ENCODE assay signal across 22 cellular contexts in genomic region chr5:124452389-124452788, GRCh38.
A peak's percentile ranks its signal among the peaks of the same experiment; 100 is the strongest.
DNase-seq lines count a peak whose midpoint lies in the region; ATAC-seq and TF ChIP-seq lines count a peak whose summit lies in the region.
"Had no signal": no experiment of that assay in that cellular context is flagged by ENCODE, and none has a peak within 500 bp of the region (broad histone marks: within the 10 kb centered on the region; RNA-seq: fewer than 3 reads in every experiment).

No MANE protein-coding gene starts in this region.

- no peak overlapping the region for H3K4me3 Mint-ChIP-seq in H9
- no peak overlapping the region for H3K4me3 Mint-ChIP-seq in stimulated activated naive B cell treated with anti-CD40 and anti-IgM and Interleukin-4, amounts not matched to agents 10 μg/mL and 1 μg/mL and 100 μg/mL, for 72 hours
- H3K4me3 Mint-ChIP-seq: activated CD8-positive, alpha-beta memory T cell treated with anti-CD3 and anti-CD28 coated beads, Interleukin-2, amount 10 ng/mL, durations not matched to agents 7 days and 5 days; activated T-cell treated with anti-CD3 and anti-CD28 coated beads, Interleukin-2, amount 50 U/mL, for 72 hours had no signal

- CTCF ChIA-PET in PC-9 (lab: Charles Lee), result no interaction called here

- H3K4me1 ChIP-seq in H9 (ENCODE audit: insufficient read depth, low read length), result no peaks in the 10 kb centered on the region
- H3K4me1 ChIP-seq in PC-9 (replicated peaks; ENCODE audit: insufficient read depth), result peaks cover 24% of the 10 kb centered on the region
- H3K4me1 ChIP-seq in heart left ventricle, result peaks cover 0 to 23% (median 0%) of the 10 kb centered on the region in 12 donors
- H3K4me1 ChIP-seq: gastroesophageal sphincter, lower lobe of right lung, prostate gland, uterus had no signal

- intact Hi-C loops in PC-9 (cut with micrococcal nuclease; ENCODE audit: unreplicated experiment), result no loop called here
- intact Hi-C loops in heart left ventricle (cut with DNase I), result no loop called here

- H3K79me1 ChIP-seq in H9 (ENCODE audit: insufficient read depth, low read depth, low read length, poor library complexity, severe bottlenecking), result no peaks in the 10 kb centered on the region

- no peak overlapping the region for H3K18ac ChIP-seq in H9 (ENCODE audit: insufficient read length, low read depth, low read length)

- H3K27ac ChIP-seq in H9 (ENCODE audit: insufficient read length, low read depth, low read length) (no peak overlapping the region), PC-9 (peak overlapping the region; percentile 85), heart left ventricle (peak overlapping the region in 1 of 12 donors; percentile 15)
- H3K27ac ChIP-seq: gastroesophageal sphincter, lower lobe of right lung, prostate gland, uterus, WERI-Rb-1 had no signal

- H3K14ac ChIP-seq in H9 (ENCODE audit: insufficient read depth, low read length), result no peak overlapping the region

- H2BK20ac ChIP-seq in H9 (ENCODE audit: low read depth, low read length, poor library complexity, severe bottlenecking), result no peak overlapping the region

- no peak overlapping the region for H2BK120ac ChIP-seq in H9 (ENCODE audit: low read depth, low read length, poor library complexity, severe bottlenecking)

- H3K36me3 Mint-ChIP-seq in H9 (ENCODE audit: insufficient read depth in 1 of 3, low read depth in 3 of 3), result peaks cover 0 to 5% (median 0%) of the 10 kb centered on the region in 3 experiments; a peak in 2 of 7 replicates
- peaks cover 4 to 7% of the 10 kb centered on the region in 2 donors for H3K36me3 Mint-ChIP-seq in stimulated activated naive B cell treated with anti-CD40 and anti-IgM and Interleukin-4, amounts not matched to agents 10 μg/mL and 1 μg/mL and 100 μg/mL, for 72 hours
- H3K36me3 Mint-ChIP-seq: activated CD8-positive, alpha-beta memory T cell treated with anti-CD3 and anti-CD28 coated beads, Interleukin-2, amount 10 ng/mL, durations not matched to agents 7 days and 5 days had no signal

- no peak for DNase-seq in H9
- DNase-seq in PC-9, result no peak
- no peak for DNase-seq in heart left ventricle
- no peak for DNase-seq in stimulated activated naive B cell treated with anti-CD40 and anti-IgM and Interleukin-4, amounts not matched to agents 10 μg/mL and 1 μg/mL and 100 μg/mL, for 72 hours
- DNase-seq in ACHN, result no peak
- no peak for DNase-seq in NCI-H2029 (lab: John Stamatoyannopoulos, UW)
- DNase-seq: activated CD4-positive, alpha-beta T cell treated with anti-CD3 and anti-CD28 coated beads, Interleukin-2, amount 50 U/mL, for 1 hour; activated CD8-positive, alpha-beta memory T cell treated with anti-CD3 and anti-CD28 coated beads, Interleukin-2, amount 10 ng/mL, durations not matched to agents 7 days and 5 days; activated naive CD4-positive, alpha-beta T cell treated with Interleukin-2 at 50 U/mL for 16 hours; activated T-cell treated with anti-CD3 and anti-CD28 coated beads, Interleukin-2, amount 50 U/mL, for 72 hours; amniotic stem cell; EL; lower lobe of right lung; NCI-H146; NCI-H510A; NK-92 treated with Interleukin-12 subunit alpha and Interleukin-12 subunit beta, amount 100 ng/mL, for 24 hours; uterus; WERI-Rb-1 had no signal

- no peaks in the 10 kb centered on the region for H3K23me2 ChIP-seq in H9 (ENCODE audit: insufficient read length, low read depth, low read length, poor library complexity, severe bottlenecking)

- H3F3A ChIP-seq in PC-9 (ENCODE audit: insufficient read depth, low read depth), result peaks cover 18% of the 10 kb centered on the region; the same call in 1 of the 2 replicates

- no peaks in the 10 kb centered on the region for H3K9me2 ChIP-seq in PC-9 (ENCODE audit: insufficient read depth)

- H3T11ph ChIP-seq in H9 (ENCODE audit: low read length), result no peak overlapping the region

- no peak overlapping the region for H2BK5ac ChIP-seq in H9 (ENCODE audit: insufficient read length, low read length)

- 0 out of 7 replicates have a peak overlapping the region, but pooled peaks of 1 of the 3 experiments have one; percentile 2 for H3K27ac Mint-ChIP-seq in H9
- peak overlapping the region; percentile 85 for H3K27ac Mint-ChIP-seq in stimulated activated naive B cell treated with anti-CD40 and anti-IgM and Interleukin-4, amounts not matched to agents 10 μg/mL and 1 μg/mL and 100 μg/mL, for 72 hours
- H3K27ac Mint-ChIP-seq: activated CD8-positive, alpha-beta memory T cell treated with anti-CD3 and anti-CD28 coated beads, Interleukin-2, amount 10 ng/mL, durations not matched to agents 7 days and 5 days had no signal

- no peaks in the 10 kb centered on the region for H3K79me2 ChIP-seq in H9 (ENCODE audit: insufficient read depth, low read length)
- no peaks in the 10 kb centered on the region for H3K79me2 ChIP-seq in PC-9 (ENCODE audit: low read depth)

- H3K36me3 ChIP-seq in PC-9 (ENCODE audit: low read depth) (no peaks in the 10 kb centered on the region), heart left ventricle (no peaks in the 10 kb centered on the region)
- H3K36me3 ChIP-seq: gastroesophageal sphincter, lower lobe of right lung, prostate gland, uterus, WERI-Rb-1 had no signal

- in situ Hi-C loops in ACHN (cut with HindIII; ENCODE audit: low pct_ligation_motif_present, low pct_unique_long_range_greater_than_20kb, low sequenced_read_pairs), result no loop called here

- no CpG with 5 or more reads among the region's 7 CpGs for WGBS in H9 (ENCODE audit: extremely low coverage, insufficient read length, low lambda C conversion rate)
- WGBS in heart left ventricle, 4 donors, result 75 to 92% (median 83%) methylated on average over 7 of the region's 7 CpGs

- H3K4me1 Mint-ChIP-seq in H9, result peaks cover 12 to 21% of the 10 kb centered on the region in 2 experiments
- H3K4me1 Mint-ChIP-seq in stimulated activated naive B cell treated with anti-CD40 and anti-IgM and Interleukin-4, amounts not matched to agents 10 μg/mL and 1 μg/mL and 100 μg/mL, for 72 hours, result peaks cover 24 to 43% of the 10 kb centered on the region in 2 donors
- H3K4me1 Mint-ChIP-seq: activated CD8-positive, alpha-beta memory T cell treated with anti-CD3 and anti-CD28 coated beads, Interleukin-2, amount 10 ng/mL, durations not matched to agents 7 days and 5 days had no signal

- ATAC-seq in heart left ventricle (peak in 3 of 4 donors; percentile 28 to 57 (median 47)), GM18870 (IDR thresholded peaks at IDR 0.05; ENCODE audit: unreplicated experiment) (no peak)
- no peak for ATAC-seq in stimulated activated naive B cell treated with anti-CD40 and anti-IgM and Interleukin-4, amounts not matched to agents 10 μg/mL and 1 μg/mL and 100 μg/mL, for 72 hours (replicated peaks)
- ATAC-seq: activated CD8-positive, alpha-beta memory T cell treated with anti-CD3 and anti-CD28 coated beads, Interleukin-2, amount 10 ng/mL, durations not matched to agents 7 days and 5 days; gastroesophageal sphincter; SK-N-SH treated with all-trans-retinoic acid at 6 μM for 48 hours had no signal

- H3K27me3 Mint-ChIP-seq in H9 (ENCODE audit: low read depth), result no peaks in the 10 kb centered on the region
- H3K27me3 Mint-ChIP-seq in stimulated activated naive B cell treated with anti-CD40 and anti-IgM and Interleukin-4, amounts not matched to agents 10 μg/mL and 1 μg/mL and 100 μg/mL, for 72 hours, result peaks cover 0 to 5% of the 10 kb centered on the region in 2 donors
- H3K27me3 Mint-ChIP-seq: activated CD8-positive, alpha-beta memory T cell treated with anti-CD3 and anti-CD28 coated beads, Interleukin-2, amount 10 ng/mL, durations not matched to agents 7 days and 5 days had no signal

- H3K27me3 ChIP-seq in H9 (ENCODE audit: insufficient read depth, low read length) (no peaks in the 10 kb centered on the region), PC-9 (ENCODE audit: insufficient read depth, low read depth) (no peaks in the 10 kb centered on the region), heart left ventricle (no peaks in the 10 kb centered on the region)
- H3K27me3 ChIP-seq: gastroesophageal sphincter, uterus had no signal

- no peak overlapping the region for H4K91ac ChIP-seq in H9 (ENCODE audit: insufficient read length, low read depth, low read length)

- no peak overlapping the region for H4K5ac ChIP-seq in H9 (ENCODE audit: insufficient read length, low read depth, low read length)

- no peak overlapping the region for H4K8ac ChIP-seq in H9 (replicated peaks; ENCODE audit: insufficient read length, low read depth, low read length)

- H4K20me1 ChIP-seq in H9 (ENCODE audit: control insufficient read depth, insufficient read depth, insufficient read length) (no peaks in the 10 kb centered on the region), PC-9 (ENCODE audit: insufficient read depth) (no peaks in the 10 kb centered on the region)

- H3K4me3 ChIP-seq in PC-9 (no peak overlapping the region), heart left ventricle (no peak overlapping the region)
- H3K4me3 ChIP-seq: gastroesophageal sphincter, lower lobe of right lung, prostate gland, uterus had no signal

- H2AFZ ChIP-seq in H9 (ENCODE audit: low read length) (no peak overlapping the region), PC-9 (0 out of 2 replicates have a peak overlapping the region, but pooled peaks have one; percentile 15)

- peak overlapping the region; percentile 14 for H3K23ac ChIP-seq in H9 (ENCODE audit: insufficient read length, low read depth, low read length)

- no peak overlapping the region for H3K9ac ChIP-seq in H9 (ENCODE audit: extremely low read depth, insufficient read length, low read length)

- TF ChIP-seq CTCF in H9 (conservative IDR thresholded peaks at IDR 0.05), result no peak
- TF ChIP-seq CTCF in PC-9 (conservative IDR thresholded peaks at IDR 0.05), result no peak
- TF ChIP-seq CTCF in heart left ventricle (IDR thresholded peaks at IDR 0.05), result no peak

- no peak overlapping the region for H3K4ac ChIP-seq in H9 (ENCODE audit: low read depth, low read length)

- H2BK12ac ChIP-seq in H9 (ENCODE audit: insufficient read length, low read depth, low read length), result no peak overlapping the region

- H3K4me2 ChIP-seq in H9 (ENCODE audit: insufficient read depth, insufficient read length, low read length) (no peak overlapping the region), PC-9 (peak overlapping the region; percentile 10; the same call in 1 of the 2 replicates)

- H2AK5ac ChIP-seq in H9 (ENCODE audit: insufficient read length, low read length), result no peak overlapping the region

- BruUV-seq in PC-9 (replicated peaks; lab: Mats Ljungman, UMichigan), result no TSS peak

- no peak overlapping the region for H3K56ac ChIP-seq in H9 (ENCODE audit: insufficient read length, low read depth, low read length)

- POLR2A ChIA-PET in PC-9 (lab: Charles Lee; ENCODE audit: unreplicated experiment), result no interaction called here

- no peak for TF ChIP-seq POLR2A in heart left ventricle (IDR thresholded peaks at IDR 0.05)

- no peak overlapping the region for H2BK15ac ChIP-seq in H9 (ENCODE audit: low read depth, low read length)

- H3K9me3 Mint-ChIP-seq in H9, result no peaks in the 10 kb centered on the region
- peaks cover 0 to 5% of the 10 kb centered on the region in 2 donors for H3K9me3 Mint-ChIP-seq in stimulated activated naive B cell treated with anti-CD40 and anti-IgM and Interleukin-4, amounts not matched to agents 10 μg/mL and 1 μg/mL and 100 μg/mL, for 72 hours
- H3K9me3 Mint-ChIP-seq: activated T-cell treated with anti-CD3 and anti-CD28 coated beads, Interleukin-2, amount 50 U/mL, for 72 hours had no signal

- H3K9me3 ChIP-seq in H9 (ENCODE audit: control insufficient read depth, low read depth, low read length) (no peaks in the 10 kb centered on the region), PC-9 (ENCODE audit: insufficient read depth, low read depth) (no peaks in the 10 kb centered on the region), heart left ventricle (no peaks in the 10 kb centered on the region)
- H3K9me3 ChIP-seq: gastroesophageal sphincter, lower lobe of right lung, prostate gland, uterus had no signal

Comparison
In these comparisons a context has a peak if more than half of its experiments do, and no peak if none do; other contexts are left out.
1. ATAC-seq: peak in heart left ventricle (3 of 4); none in stimulated activated naive B cell treated with anti-CD40 and anti-IgM and Interleukin-4, amounts not matched to agents 10 μg/mL and 1 μg/mL and 100 μg/mL, for 72 hours (0 of 2) and GM18870 (single experiment).